In genomic region chr6:31948306-31948705, GRCh38 we compare ENCODE assay signal across 13 cellular contexts. TPM values are rescaled to one million over a fixed set of nuclear protein-coding genes. Genes with fewer than 3 reads are reported as not detected.
DNase-seq lines count a peak whose midpoint lies in the region; ATAC-seq and TF ChIP-seq lines count a peak whose summit lies in the region.
"Had no signal": no experiment of that assay in that cellular context is flagged by ENCODE, and none has a peak within 500 bp of the region (broad histone marks: within the 10 kb centered on the region; RNA-seq: fewer than 3 reads in every experiment).

No MANE protein-coding gene starts in this region.

- no peak for ATAC-seq in HCT116

- peak overlapping the region; percentile 73 for H3K4me3 Mint-ChIP-seq in endothelial cell (ENCODE audit: unreplicated experiment)

- H3K27ac Mint-ChIP-seq in endothelial cell (ENCODE audit: unreplicated experiment), result peak overlapping the region; percentile 26

- H3K27me3 ChIP-seq in HCT116 (ENCODE audit: insufficient read depth, low read length) (no peaks in the 10 kb centered on the region), spleen (replicated peaks in 1 of 7) (peaks cover 0 to 21% (median 0%) of the 10 kb centered on the region in 7 donors)

- H3K9me2 ChIP-seq in HCT116 (ENCODE audit: insufficient read depth) (no peaks in the 10 kb centered on the region; the same call in 1 of the 2 replicates), OCI-LY7 (ENCODE audit: insufficient read depth, low read length) (no peaks in the 10 kb centered on the region)

- BruUV-seq in HCT116 (replicated peaks; lab: Mats Ljungman, UMichigan), result no TSS peak
- no TSS peak for BruUV-seq in OCI-LY7 (replicated peaks; lab: Mats Ljungman, UMichigan)

- H2AFZ ChIP-seq in HCT116 (ENCODE audit: low read depth, low read length, poor library complexity, severe bottlenecking), result no peak overlapping the region
- no peak overlapping the region for H2AFZ ChIP-seq in OCI-LY7 (ENCODE audit: low read length)

- POLR2A ChIA-PET in HCT116 (lab: Charles Lee) (interaction anchor here (0.7 kb wide), 1 partner anchor 11 kb away, joined by 3 read pairs; the partner anchor contains the start of genes NELFE and SKIC2), OCI-LY7 (lab: Charles Lee) (no interaction called here)

- intact Hi-C loops in HCT116 (cut with micrococcal nuclease), result no loop called here
- intact Hi-C loops in spleen (cut with DNase I; ENCODE audit: low total_unique reads), result no loop called here
- intact Hi-C loops in OCI-LY7 (cut with micrococcal nuclease; ENCODE audit: unreplicated experiment), result no loop called here

- no peak overlapping the region for H3K9ac ChIP-seq in HCT116 (ENCODE audit: low read length)

- peaks cover 14% of the 10 kb centered on the region for H3K36me3 Mint-ChIP-seq in endothelial cell (ENCODE audit: low read depth, unreplicated experiment)

- CTCF ChIA-PET in HCT116 (lab: Charles Lee), result no interaction called here
- CTCF ChIA-PET in OCI-LY7 (lab: Charles Lee; ENCODE audit: unreplicated experiment), result no interaction called here

- H3K9me3 ChIP-seq in HCT116 (ENCODE audit: control insufficient read depth in 1 of 2, insufficient read depth in 1 of 2, low read depth in 1 of 2, low read length in 2 of 2) (no peaks in the 10 kb centered on the region), spleen (no peaks in the 10 kb centered on the region), OCI-LY7 (ENCODE audit: low read length) (no peaks in the 10 kb centered on the region)

- H3K79me2 ChIP-seq in HCT116 (ENCODE audit: insufficient read depth, low read length), result no peaks in the 10 kb centered on the region
- H3K79me2 ChIP-seq in OCI-LY7 (ENCODE audit: insufficient read depth, low read depth, low read length), result no peaks in the 10 kb centered on the region

- H3K36me3 ChIP-seq in HCT116 (ENCODE audit: control insufficient read depth in 1 of 2, insufficient read depth in 2 of 2, low read length in 2 of 2) (peaks cover 5 to 20% of the 10 kb centered on the region in 2 experiments), spleen (peaks cover 0 to 67% (median 24%) of the 10 kb centered on the region in 6 donors), OCI-LY7 (ENCODE audit: insufficient read depth, low read length) (peaks cover 27% of the 10 kb centered on the region; the same call in 1 of the 2 replicates)

- RAD21 ChIA-PET in HCT116 (lab: Charles Lee; ENCODE audit: low non-redundant PET in 1 of 2, low total read pairs in 2 of 2, uncharacterized antibody in 2 of 2, unreplicated experiment in 2 of 2), result no interaction called here

- H4K20me1 ChIP-seq in HCT116 (ENCODE audit: insufficient read depth) (no peaks in the 10 kb centered on the region), OCI-LY7 (ENCODE audit: insufficient read depth, low read length) (no peaks in the 10 kb centered on the region)

- TF ChIP-seq CTCF in HCT116 (IDR thresholded peaks at IDR 0.05 in 2 of 3, conservative IDR thresholded peaks at IDR 0.05 in 1 of 3; ENCODE audit: borderline replicate concordance in 1 of 3, insufficient read depth in 1 of 3, low read depth in 2 of 3, low read length in 2 of 3) (no peak), endothelial cell (IDR thresholded peaks at IDR 0.05; ENCODE audit: unreplicated experiment) (no peak), spleen (IDR thresholded peaks at IDR 0.05 in 8 of 11, conservative IDR thresholded peaks at IDR 0.05 in 3 of 11) (no peak), OCI-LY7 (conservative IDR thresholded peaks at IDR 0.05; ENCODE audit: low read length) (no peak)

- peaks cover 7 to 31% of the 10 kb centered on the region in 2 experiments; a peak in 3 of 4 replicates for H3K4me1 ChIP-seq in HCT116 (ENCODE audit: control insufficient read depth in 1 of 2, insufficient read depth in 2 of 2, low read length in 2 of 2)
- peaks cover 0 to 29% (median 0%) of the 10 kb centered on the region in 6 donors for H3K4me1 ChIP-seq in spleen
- H3K4me1 ChIP-seq in OCI-LY7 (ENCODE audit: insufficient read depth, low read length, poor library complexity, severe bottlenecking), result no peaks in the 10 kb centered on the region

- H3K27ac ChIP-seq in HCT116 (ENCODE audit: low read depth, low read length) (no peak overlapping the region), spleen (no peak overlapping the region), OCI-LY7 (ENCODE audit: low read depth, low read length, poor library complexity, severe bottlenecking) (no peak overlapping the region)

- H3K4me2 ChIP-seq in HCT116 (ENCODE audit: low read length), result peak overlapping the region; percentile 47; the same call in 1 of the 2 replicates
- H3K4me2 ChIP-seq in OCI-LY7 (ENCODE audit: low read length), result no peak overlapping the region

- WGBS in spleen, 5 donors, result 70 to 77% (median 76%) methylated on average over 5 of the region's 5 CpGs

- H3K4me1 Mint-ChIP-seq in endothelial cell (ENCODE audit: unreplicated experiment), result peaks cover 2% of the 10 kb centered on the region

- no peak for DNase-seq in HCT116 (ENCODE audit: low read depth, low spot score)
- no peak for DNase-seq in endothelial cell (ENCODE audit: low spot score)
- DNase-seq in spleen, result peak; percentile 6
- DNase-seq in OCI-LY7 (ENCODE audit: low spot score), result no peak
- DNase-seq in SIG-M5 (lab: John Stamatoyannopoulos, UW), result no peak
- DNase-seq: DMS79, MM.1S, NCI-H1092 treated with DMSO at 0.1 percent for 48 hours, NCI-H2081 treated with DMSO at 0.1 percent for 48 hours, NCI-H226, NCI-H524 treated with DMSO at 0.1 percent for 48 hours, SHP77 treated with DMSO at 0.1 percent for 48 hours had no signal

- no peak for TF ChIP-seq RAD21 in HCT116 (IDR thresholded peaks at IDR 0.05; ENCODE audit: low read depth)

- H3K27me3 Mint-ChIP-seq in endothelial cell (ENCODE audit: unreplicated experiment), result peaks cover 20% of the 10 kb centered on the region

- no peak for TF ChIP-seq POLR2A in HCT116 (IDR thresholded peaks at IDR 0.05; ENCODE audit: borderline replicate concordance, extremely low read depth, insufficient read depth, insufficient read length)
- no peak for TF ChIP-seq POLR2A in spleen (IDR thresholded peaks at IDR 0.05)

- H3K4me3 ChIP-seq in HCT116 (replicated peaks in 1 of 2; ENCODE audit: low read depth in 1 of 2, low read length in 2 of 2) (no peak overlapping the region), spleen (no peak overlapping the region), OCI-LY7 (ENCODE audit: low read depth, low read length, poor library complexity, severe bottlenecking) (no peak overlapping the region)

- H3K9me3 Mint-ChIP-seq in endothelial cell (ENCODE audit: unreplicated experiment), result no peaks in the 10 kb centered on the region
- H3K9me3 Mint-ChIP-seq: HFFc6 had no signal

TF ChIP-seq in HCT116, 20 proteins besides CTCF, POLR2A, EP300 and RAD21:
- no peak for TF ChIP-seq SP1 (IDR thresholded peaks at IDR 0.05; ENCODE audit: low read depth)
- TF ChIP-seq MAX (IDR thresholded peaks at IDR 0.05), result no peak
- TF ChIP-seq FOSL1 (IDR thresholded peaks at IDR 0.05; ENCODE audit: low read depth), result no peak
- TF ChIP-seq SRF (IDR thresholded peaks at IDR 0.05; ENCODE audit: low read depth), result no peak
- TF ChIP-seq SIN3A (IDR thresholded peaks at IDR 0.05; ENCODE audit: low read depth), result no peak
- no peak for TF ChIP-seq POLR2AphosphoS5 (IDR thresholded peaks at IDR 0.05; ENCODE audit: low read depth, low read length)
- TF ChIP-seq EZH2phosphoT487 (IDR thresholded peaks at IDR 0.05; ENCODE audit: borderline replicate concordance), result no peak
- no peak for TF ChIP-seq CBX3 (IDR thresholded peaks at IDR 0.05; ENCODE audit: low read depth)
- no peak for TF ChIP-seq ATF3 (IDR thresholded peaks at IDR 0.05)
TF ChIP-seq in HCT116: peak in this region for 0.

RNA-seq across cellular contexts. Expression of gene CFB, which starts 2.4 kb away (rescaled TPM):
- 1.5 TPM for total RNA-seq in HCT116 (2021; ENCODE audit: unreplicated experiment)
- polyA plus RNA-seq in HCT116 (2012), result 1.8 and 2.0 TPM in 2 replicates
- not detected for total RNA-seq in endothelial cell (ENCODE audit: unreplicated experiment)
- total RNA-seq in spleen, result 10 to 100 TPM in 6 of 7 donors, 1 to 10 TPM in 1; 5.4 to 35.8 (median 20.1) TPM
- 10 to 100 TPM; 24.1 to 31.2 (median 24.3) TPM for polyA plus RNA-seq in spleen
- total RNA-seq in OCI-LY7 (2014; rRNA removed; shearing (Covaris generic)), result 1.1 TPM in 1 of 2 replicates, not detected in the other
- 1.2 and 2.4 TPM in 2 replicates for total RNA-seq in OCI-LY7 (2022)

RNA-seq across cellular contexts. Expression of gene NELFE, which starts 10.5 kb away (rescaled TPM):
- total RNA-seq in HCT116 (2021; ENCODE audit: unreplicated experiment) (68.3 TPM), endothelial cell (ENCODE audit: unreplicated experiment) (47.8 TPM), spleen (10 to 100 TPM; 37.4 to 50.7 (median 44.8) TPM), OCI-LY7 (2022) (76.1 and 77.8 TPM in 2 replicates)
- polyA plus RNA-seq in HCT116 (2012), result 79.4 and 88.7 TPM in 2 replicates
- polyA plus RNA-seq in spleen, result 10 to 100 TPM; 35.0 to 47.1 (median 45.3) TPM
- 94.8 and 134 TPM in 2 replicates for total RNA-seq in OCI-LY7 (2014; rRNA removed; shearing (Covaris generic))

RNA-seq across cellular contexts. Expression of gene SKIC2, which starts 10.7 kb away (rescaled TPM):
- total RNA-seq in HCT116 (2021; ENCODE audit: unreplicated experiment), result 68.0 TPM
- 42.8 and 49.2 TPM in 2 replicates for polyA plus RNA-seq in HCT116 (2012)
- 63.4 TPM for total RNA-seq in endothelial cell (ENCODE audit: unreplicated experiment)
- 100 to 1,000 TPM in 1 of 7 donors, 10 to 100 TPM in 6; 52.1 to 102 (median 75.7) TPM for total RNA-seq in spleen
- 100 to 1,000 TPM in 2 of 3 donors, 10 to 100 TPM in 1; 61.8 to 107 (median 102) TPM for polyA plus RNA-seq in spleen
- total RNA-seq in OCI-LY7 (2014; rRNA removed; shearing (Covaris generic)), result 45.8 and 62.2 TPM in 2 replicates
- 69.8 and 77.5 TPM in 2 replicates for total RNA-seq in OCI-LY7 (2022)

RNA-seq across cellular contexts. Expression of gene C2, which starts 20.8 kb away (rescaled TPM):
- total RNA-seq in HCT116 (2021; ENCODE audit: unreplicated experiment) (3.1 TPM), endothelial cell (ENCODE audit: unreplicated experiment) (0.82 TPM), spleen (100 to 1,000 TPM in 2 of 7 donors, 10 to 100 TPM in 5; 62.5 to 173 (median 83.2) TPM), OCI-LY7 (2022) (4.4 and 8.7 TPM in 2 replicates)
- polyA plus RNA-seq in HCT116 (2012), result 0.62 and 0.78 TPM in 2 replicates
- polyA plus RNA-seq in spleen, result 10 to 100 TPM; 17.2 to 28.4 (median 25.4) TPM
- total RNA-seq in OCI-LY7 (2014; rRNA removed; shearing (Covaris generic)), result 3.1 and 3.4 TPM in 2 replicates

RNA-seq across cellular contexts. Expression of gene DXO, which starts 23.6 kb away (rescaled TPM):
- total RNA-seq in HCT116 (2021; ENCODE audit: unreplicated experiment) (16.4 TPM), endothelial cell (ENCODE audit: unreplicated experiment) (12.6 TPM), spleen (10 to 100 TPM; 21.0 to 34.3 (median 26.2) TPM), OCI-LY7 (2022) (17.5 and 28.0 TPM in 2 replicates)
- 18.6 and 23.7 TPM in 2 replicates for polyA plus RNA-seq in HCT116 (2012)
- 10 to 100 TPM; 19.1 to 28.1 (median 26.3) TPM for polyA plus RNA-seq in spleen
- total RNA-seq in OCI-LY7 (2014; rRNA removed; shearing (Covaris generic)), result 34.9 and 36.5 TPM in 2 replicates
